Comparison of ENCODE assay signal across 21 cellular contexts in genomic region chr12:77992760-77993159, GRCh38.
"Had no signal": no experiment of that assay in that cellular context is flagged by ENCODE, and none has a peak within 500 bp of the region (broad histone marks: within the 10 kb centered on the region; RNA-seq: fewer than 3 reads in every experiment).

No MANE protein-coding gene starts in this region.

- DNase-seq: activated gamma-delta T cell treated with Interleukin-2 at 50 U/mL for 16 hours; activated T-cell treated with anti-CD3 and anti-CD28 coated beads, Interleukin-2, amount 50 U/mL, for 1 hour; kidney; left lung; right lobe of liver; small intestine; stimulated activated CD4-positive, alpha-beta T cell treated with anti-CD3 and anti-CD28 coated beads, Interleukin-2, amount 100 ng/mL, for 24 hours; stomach; T-helper 9 cell; testis had no signal

- H3K27me3 Mint-ChIP-seq: central memory CD8-positive, alpha-beta T cell; natural killer cell treated with Interleukin-12 subunit alpha and Interleukin-12 subunit beta and Interleukin-15 and Interleukin-18, amount 100 ng/mL, for 72 hours; stimulated activated memory B cell treated with anti-CD40 and anti-IgM and Interleukin-4, amounts not matched to agents 10 μg/mL and 1 μg/mL and 100 μg/mL, for 72 hours; type B pancreatic cell had no signal

- H3K4me1 Mint-ChIP-seq: central memory CD8-positive, alpha-beta T cell; stimulated activated memory B cell treated with anti-CD40 and anti-IgM and Interleukin-4, amounts not matched to agents 10 μg/mL and 1 μg/mL and 100 μg/mL, for 72 hours; WTC11 had no signal

- H3K27ac ChIP-seq: ascending aorta, epithelial cell of prostate, left lung, right lobe of liver, stomach, testis, vagina had no signal

- H3K27me3 ChIP-seq: ascending aorta, left lung, right lobe of liver, stomach, testis, vagina had no signal

- FAIRE-seq: colon, kidney, small intestine had no signal

- H3K4me3 ChIP-seq: ascending aorta, left lung, lung, right lobe of liver, stomach, testis, vagina had no signal

- H3K36me3 ChIP-seq: ascending aorta, left lung, right lobe of liver, stomach, vagina had no signal

- ATAC-seq: activated naive CD4-positive, alpha-beta T cell treated with anti-CD3 and anti-CD28 coated beads, Interleukin-2, amount 50 U/mL, for 72 hours; left lung; natural killer cell treated with Interleukin-12 subunit alpha and Interleukin-12 subunit beta and Interleukin-15 and Interleukin-18, amount 100 ng/mL, for 72 hours; right lobe of liver; stimulated activated memory B cell treated with anti-CD40 and anti-IgM and Interleukin-4, amounts not matched to agents 10 μg/mL and 1 μg/mL and 100 μg/mL, for 72 hours; WTC11 had no signal

- H3K4me1 ChIP-seq: ascending aorta, left lung, right lobe of liver, stomach, testis, vagina had no signal

- H3K36me3 Mint-ChIP-seq: activated naive CD4-positive, alpha-beta T cell treated with anti-CD3 and anti-CD28 coated beads, Interleukin-2, amount 50 U/mL, for 72 hours; natural killer cell treated with Interleukin-12 subunit alpha and Interleukin-12 subunit beta and Interleukin-15 and Interleukin-18, amount 100 ng/mL, for 72 hours; stimulated activated memory B cell treated with anti-CD40 and anti-IgM and Interleukin-4, amounts not matched to agents 10 μg/mL and 1 μg/mL and 100 μg/mL, for 72 hours had no signal

- H3K9me3 ChIP-seq: ascending aorta, right lobe of liver, testis, vagina had no signal

- H3K27ac Mint-ChIP-seq: activated naive CD4-positive, alpha-beta T cell treated with anti-CD3 and anti-CD28 coated beads, Interleukin-2, amount 50 U/mL, for 72 hours; natural killer cell treated with Interleukin-12 subunit alpha and Interleukin-12 subunit beta and Interleukin-15 and Interleukin-18, amount 100 ng/mL, for 72 hours; stimulated activated memory B cell treated with anti-CD40 and anti-IgM and Interleukin-4, amounts not matched to agents 10 μg/mL and 1 μg/mL and 100 μg/mL, for 72 hours; type B pancreatic cell; WTC11 had no signal

- H3K4me3 Mint-ChIP-seq: central memory CD8-positive, alpha-beta T cell; natural killer cell treated with Interleukin-12 subunit alpha and Interleukin-12 subunit beta and Interleukin-15 and Interleukin-18, amount 100 ng/mL, for 72 hours; stimulated activated memory B cell treated with anti-CD40 and anti-IgM and Interleukin-4, amounts not matched to agents 10 μg/mL and 1 μg/mL and 100 μg/mL, for 72 hours; type B pancreatic cell; WTC11 had no signal
